ENCODE assay signal across 8 cellular contexts in the genomic region with DNA sequence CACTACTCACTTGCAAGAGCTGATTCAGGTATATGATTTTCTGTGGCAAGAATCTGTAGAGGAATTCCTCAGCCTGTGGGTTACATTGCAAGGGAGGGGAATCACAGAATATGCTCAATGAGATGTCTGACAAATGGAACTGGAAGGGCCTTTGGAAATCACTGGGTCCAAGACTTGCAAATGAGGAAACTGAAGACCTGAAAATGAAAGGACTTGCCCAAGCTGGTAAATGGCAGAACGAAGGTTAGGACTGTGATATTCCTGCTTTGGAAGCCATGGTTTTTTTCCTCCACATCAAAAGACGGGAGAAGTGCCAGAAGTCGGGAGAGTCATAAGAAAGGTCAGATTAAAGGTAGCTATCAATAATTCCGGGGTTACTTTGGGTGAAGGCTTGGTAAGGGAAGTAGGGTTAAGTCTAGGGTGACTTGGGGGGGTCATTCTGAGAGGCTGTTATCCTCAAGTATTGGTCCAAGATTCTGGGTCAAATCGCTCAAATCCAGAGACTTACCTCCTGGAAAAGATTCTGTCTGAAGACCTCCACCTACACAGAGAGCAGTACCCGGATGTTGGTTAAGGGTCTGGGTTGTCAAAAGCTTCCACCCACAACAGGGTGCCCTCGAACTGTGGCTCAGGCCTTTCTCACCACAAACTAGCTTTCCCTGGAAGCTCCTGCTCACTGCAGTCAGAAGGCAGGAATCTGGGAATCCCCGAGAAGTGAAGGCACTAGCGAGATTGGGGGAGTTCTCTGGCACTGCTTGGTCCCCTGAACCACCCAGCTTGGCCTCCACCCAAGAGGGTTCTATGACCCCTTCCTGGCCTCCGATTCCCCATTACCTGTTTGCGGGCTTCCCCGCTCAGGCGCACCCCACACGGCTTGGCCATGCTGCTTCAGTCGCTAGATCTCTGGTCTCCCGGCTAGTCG. TPM values are rescaled to one million over a fixed set of nuclear protein-coding genes. Genes with fewer than 3 reads are reported as not detected.
DNase-seq lines count a peak whose midpoint lies in the region; ATAC-seq and TF ChIP-seq lines count a peak whose summit lies in the region.

A gene with protein sequence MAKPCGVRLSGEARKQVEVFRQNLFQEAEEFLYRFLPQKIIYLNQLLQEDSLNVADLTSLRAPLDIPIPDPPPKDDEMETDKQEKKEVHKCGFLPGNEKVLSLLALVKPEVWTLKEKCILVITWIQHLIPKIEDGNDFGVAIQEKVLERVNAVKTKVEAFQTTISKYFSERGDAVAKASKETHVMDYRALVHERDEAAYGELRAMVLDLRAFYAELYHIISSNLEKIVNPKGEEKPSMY (minus strand): TSS at position 911 of the 922 bp plus-strand sequence. CDS start 29 bp downstream, at position 882.

- TF ChIP-seq CTCF in esophagus squamous epithelium (IDR thresholded peaks at IDR 0.05) (no peak), nephron progenitor cell (IDR thresholded peaks at IDR 0.05) (no peak)

- peaks cover 70% of the 10 kb centered on the region for H3K4me1 Mint-ChIP-seq in activated CD8-positive, alpha-beta memory T cell treated with anti-CD3 and anti-CD28 coated beads, Interleukin-2, amount 10 ng/mL, durations not matched to agents 7 days and 5 days
- peaks cover 51% of the 10 kb centered on the region for H3K4me1 Mint-ChIP-seq in nephron progenitor cell

- H3K4me3 ChIP-seq in esophagus squamous epithelium: peak within 1 kb of the TSS; percentile 80 to 97 (median 82)

- ATAC-seq in activated CD8-positive, alpha-beta memory T cell treated with anti-CD3 and anti-CD28 coated beads, Interleukin-2, amount 10 ng/mL, durations not matched to agents 7 days and 5 days: no peak
- ATAC-seq in GM21515 (IDR thresholded peaks at IDR 0.05; ENCODE audit: unreplicated experiment): no peak

- H3K27ac Mint-ChIP-seq in activated CD8-positive, alpha-beta memory T cell treated with anti-CD3 and anti-CD28 coated beads, Interleukin-2, amount 10 ng/mL, durations not matched to agents 7 days and 5 days: peak within 1 kb of the TSS; percentile 99
- H3K27ac Mint-ChIP-seq in nephron progenitor cell: peak within 1 kb of the TSS; percentile 93

- peak within 1 kb of the TSS; percentile 94 for H3K4me3 Mint-ChIP-seq in activated CD8-positive, alpha-beta memory T cell treated with anti-CD3 and anti-CD28 coated beads, Interleukin-2, amount 10 ng/mL, durations not matched to agents 7 days and 5 days
- peak within 1 kb of the TSS; percentile 98 for H3K4me3 Mint-ChIP-seq in nephron progenitor cell

- peaks cover 70% of the 10 kb centered on the region for H3K36me3 Mint-ChIP-seq in activated CD8-positive, alpha-beta memory T cell treated with anti-CD3 and anti-CD28 coated beads, Interleukin-2, amount 10 ng/mL, durations not matched to agents 7 days and 5 days
- peaks cover 29% of the 10 kb centered on the region for H3K36me3 Mint-ChIP-seq in nephron progenitor cell (ENCODE audit: low read depth)

- CTCF ChIA-PET in activated CD8-positive, alpha-beta memory T cell treated with anti-CD3 and anti-CD28 coated beads, Interleukin-2, amount 10 ng/mL, durations not matched to agents 7 days and 5 days (lab: Charles Lee): interaction anchor here (0.5 to 7.4 kb wide), 11 partner anchors 9 to 165 kb away, joined by 3 to 99 read pairs (median 5); a partner anchor contains a TSS

- H3K9me3 ChIP-seq in esophagus squamous epithelium: no peaks in the 10 kb centered on the region

- H3K27me3 ChIP-seq in esophagus squamous epithelium: no peaks in the 10 kb centered on the region

- 5 to 6% methylated on average over 11 to 17 of the region's 17 CpGs for WGBS in esophagus squamous epithelium, 2 donors

- TF ChIP-seq POLR2A in esophagus squamous epithelium (IDR thresholded peaks at IDR 0.05): peak in 1 of 4 donors; percentile 36

- H3K4me1 ChIP-seq in esophagus squamous epithelium: peaks cover 28 to 67% (median 30%) of the 10 kb centered on the region in 3 donors

- H3K9me3 Mint-ChIP-seq in activated CD8-positive, alpha-beta memory T cell treated with anti-CD3 and anti-CD28 coated beads, Interleukin-2, amount 10 ng/mL, durations not matched to agents 7 days and 5 days (ENCODE audit: low read depth): no peaks in the 10 kb centered on the region
- no peaks in the 10 kb centered on the region for H3K9me3 Mint-ChIP-seq in nephron progenitor cell

- peaks cover 6 to 40% (median 13%) of the 10 kb centered on the region in 3 donors for H3K36me3 ChIP-seq in esophagus squamous epithelium

- no peak for DNase-seq in activated CD8-positive, alpha-beta memory T cell treated with anti-CD3 and anti-CD28 coated beads, Interleukin-2, amount 10 ng/mL, durations not matched to agents 7 days and 5 days
- DNase-seq in activated CD8-positive, alpha-beta memory T cell treated with anti-CD3 and anti-CD28 coated beads for 24 hours: no peak
- DNase-seq in SK-N-DZ (ENCODE audit: low spot score) (peak; percentile 57), esophagus squamous epithelium (lab: John Stamatoyannopoulos, UW) (no peak), nephron progenitor cell (no peak), NCI-H1436 (lab: John Stamatoyannopoulos, UW) (no peak)
- no peak for DNase-seq in activated CD4-positive, CD25-positive, alpha-beta regulatory T cell treated with anti-CD3 and anti-CD28 coated beads, Interleukin-2, amount 50 U/mL, for 72 hours

- H3K27ac ChIP-seq in esophagus squamous epithelium: peak within 1 kb of the TSS; percentile 92 to 98 (median 94)

- no peaks in the 10 kb centered on the region for H3K27me3 Mint-ChIP-seq in activated CD8-positive, alpha-beta memory T cell treated with anti-CD3 and anti-CD28 coated beads, Interleukin-2, amount 10 ng/mL, durations not matched to agents 7 days and 5 days
- H3K27me3 Mint-ChIP-seq in nephron progenitor cell (ENCODE audit: low read depth, poor library complexity): no peaks in the 10 kb centered on the region

- intact Hi-C loops in esophagus squamous epithelium (cut with DNase I): no loop called here

RNA-seq across cellular contexts. Expression of the gene that starts here (rescaled TPM):
- 100 to 1,000 TPM; 577 to 623 TPM for total RNA-seq in activated CD8-positive, alpha-beta memory T cell treated with anti-CD3 and anti-CD28 coated beads, Interleukin-2, amount 10 ng/mL, durations not matched to agents 7 days and 5 days
- polyA plus RNA-seq in SK-N-DZ (2014; cell fraction: cytosol; rRNA removed): 35.4 and 65.6 TPM in 2 replicates
- polyA plus RNA-seq in SK-N-DZ (2014; cell fraction: nucleus; rRNA removed): 159 and 241 TPM in 2 replicates
- 100 to 1,000 TPM in 1 of 4 donors, 10 to 100 TPM in 3; 44.4 to 110 (median 77.2) TPM for total RNA-seq in esophagus squamous epithelium

Comparison
In these comparisons a context has a peak if more than half of its experiments do, and no peak if none do; other contexts are left out.
1. RNA of the gene that starts here (total RNA-seq): 577 to 623 TPM in activated CD8-positive, alpha-beta memory T cell treated with anti-CD3 and anti-CD28 coated beads, Interleukin-2, amount 10 ng/mL, durations not matched to agents 7 days and 5 days; 44.4 to 110 TPM in esophagus squamous epithelium; every median in the first group is over 4 times any median in the second.